In the genomic region with DNA sequence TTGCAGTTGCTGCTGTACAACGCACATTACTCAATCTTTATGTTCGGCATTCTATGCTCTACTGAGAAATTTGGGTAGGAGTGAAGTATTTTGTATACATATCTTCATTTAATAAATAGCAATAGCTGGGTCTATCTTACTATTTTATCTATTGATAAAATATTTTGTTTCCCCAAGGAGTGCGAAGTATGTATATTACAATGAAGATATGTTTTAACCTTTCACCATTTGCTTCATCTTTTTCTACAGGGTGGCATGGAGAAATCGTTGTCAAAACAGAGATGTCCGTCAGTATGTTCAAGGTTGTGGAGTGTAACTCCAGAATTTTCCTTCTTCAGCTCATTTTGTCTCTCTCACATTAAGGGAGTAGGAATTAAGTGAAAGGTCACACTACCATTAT, we compare ENCODE assay signal across 27 cellular contexts. TPM values are rescaled to one million over a fixed set of nuclear protein-coding genes. Genes with fewer than 3 reads are reported as not detected.
"Had no signal": no experiment of that assay in that cellular context is flagged by ENCODE, and none has a peak within 500 bp of the region (broad histone marks: within the 10 kb centered on the region; RNA-seq: fewer than 3 reads in every experiment).

No MANE protein-coding gene starts in this region.

- H3K27ac ChIP-seq: colonic mucosa, epithelial cell of prostate, esophagus squamous epithelium, gastrocnemius medialis, heart right ventricle, left lung, lower lobe of right lung had no signal

- H3K4me3 Mint-ChIP-seq: dendritic cell treated with granulocyte-macrophage colony-stimulating factor and Interleukin-4, amounts not matched to agents 40 ng/mL and 50 ng/mL, for 4 days; effector memory CD8-positive, alpha-beta T cell; endodermal cell; mesothelial cell of epicardium had no signal

- ATAC-seq: effector memory CD8-positive, alpha-beta T cell; esophagus mucosa; gastrocnemius medialis; heart right ventricle; left cardiac atrium; left lung; left ventricle myocardium superior; lower lobe of right lung had no signal

- H3K9me3 ChIP-seq: colonic mucosa, esophagus squamous epithelium, gastrocnemius medialis, heart right ventricle, left lung, lower lobe of right lung had no signal

- DNase-seq: colonic mucosa; cortex of kidney; effector CD8-positive, alpha-beta T cell; effector memory CD8-positive, alpha-beta T cell; endodermal cell; erythroblast; esophagus squamous epithelium; foreskin fibroblast; foreskin melanocyte; gastrocnemius medialis; glutamatergic neuron; head of caudate nucleus; heart right ventricle; hippocampal formation; left cardiac atrium; left lung; left ventricle myocardium superior; lower lobe of right lung; mesenchymal stem cell had no signal

- H3K36me3 Mint-ChIP-seq: mesothelial cell of epicardium had no signal

- H3K27ac Mint-ChIP-seq: dendritic cell treated with granulocyte-macrophage colony-stimulating factor and Interleukin-4, amounts not matched to agents 40 ng/mL and 50 ng/mL, for 4 days; effector memory CD8-positive, alpha-beta T cell; endodermal cell; mesothelial cell of epicardium had no signal

- H3K27me3 ChIP-seq: colonic mucosa, esophagus squamous epithelium, gastrocnemius medialis, heart right ventricle, left lung had no signal

- H3K27me3 Mint-ChIP-seq: dendritic cell treated with granulocyte-macrophage colony-stimulating factor and Interleukin-4, amounts not matched to agents 40 ng/mL and 50 ng/mL, for 4 days had no signal

- H3K4me3 ChIP-seq: colonic mucosa, esophagus squamous epithelium, gastrocnemius medialis, left lung had no signal

- H3K9me3 Mint-ChIP-seq: dendritic cell treated with granulocyte-macrophage colony-stimulating factor and Interleukin-4, amounts not matched to agents 40 ng/mL and 50 ng/mL, for 4 days; effector memory CD8-positive, alpha-beta T cell; endodermal cell; mesothelial cell of epicardium had no signal

- H3K36me3 ChIP-seq: colonic mucosa, esophagus squamous epithelium, gastrocnemius medialis, left lung, lower lobe of right lung had no signal

- H3K4me1 ChIP-seq: gastrocnemius medialis, lower lobe of right lung had no signal

RNA-seq across cellular contexts. Expression of gene LYZ, which starts 4.7 kb away (rescaled TPM):
- total RNA-seq: dermis microvascular lymphatic vessel endothelial cell, endodermal cell, glomerular endothelial cell, lung microvascular endothelial cell had no signal
- polyA plus RNA-seq: keratinocyte had no signal
